Comparison of ENCODE assay signal across 8 cellular contexts in genomic region chr22:46262449-46263207, GRCh38. TPM values are rescaled to one million over a fixed set of nuclear protein-coding genes. Genes with fewer than 3 reads are reported as not detected.
DNase-seq lines count a peak whose midpoint lies in the region; ATAC-seq and TF ChIP-seq lines count a peak whose summit lies in the region.

No MANE protein-coding gene starts in this region.

- H3K27me3 Mint-ChIP-seq in dendritic cell treated with granulocyte-macrophage colony-stimulating factor and Interleukin-4, amounts not matched to agents 40 ng/mL and 50 ng/mL, for 4 days: peaks cover 52% of the 10 kb centered on the region

- no peaks in the 10 kb centered on the region for H3K9me3 ChIP-seq in testis

- intact Hi-C loops in dendritic cell treated with granulocyte-macrophage colony-stimulating factor and Interleukin-4, amounts not matched to agents 40 ng/mL and 50 ng/mL, for 4 days (cut with micrococcal nuclease): no loop called here
- intact Hi-C loops in testis (cut with DNase I; ENCODE audit: low total_unique reads): no loop called here

- in situ Hi-C loops in GM13977 (cut with MboI; ENCODE audit: low pct_unique_long_range_greater_than_20kb, low sequenced_read_pairs, unreplicated experiment): no loop called here

- TF ChIP-seq CTCF in testis (IDR thresholded peaks at IDR 0.05): peak in 1 of 3 experiments; percentile 21
- no peak for TF ChIP-seq CTCF in GM13977 (IDR thresholded peaks at IDR 0.05; ENCODE audit: extremely low read depth, insufficient read depth, missing control alignments)

- H3K4me3 ChIP-seq in testis: peak overlapping the region in 1 of 2 donors; percentile 34

- peaks cover 42% of the 10 kb centered on the region for H3K4me1 Mint-ChIP-seq in dendritic cell treated with granulocyte-macrophage colony-stimulating factor and Interleukin-4, amounts not matched to agents 40 ng/mL and 50 ng/mL, for 4 days (ENCODE audit: low read depth)

- peak overlapping the region; percentile 53 for H3K27ac Mint-ChIP-seq in dendritic cell treated with granulocyte-macrophage colony-stimulating factor and Interleukin-4, amounts not matched to agents 40 ng/mL and 50 ng/mL, for 4 days

- no peaks in the 10 kb centered on the region for H3K36me3 Mint-ChIP-seq in dendritic cell treated with granulocyte-macrophage colony-stimulating factor and Interleukin-4, amounts not matched to agents 40 ng/mL and 50 ng/mL, for 4 days (ENCODE audit: low read depth)

- ATAC-seq in GM21528 (IDR thresholded peaks at IDR 0.05; ENCODE audit: low FRiP score, unreplicated experiment) (no peak), GM21515 (IDR thresholded peaks at IDR 0.05; ENCODE audit: unreplicated experiment) (no peak)

- no peaks in the 10 kb centered on the region for H3K4me1 ChIP-seq in testis

- H3K4me3 Mint-ChIP-seq in dendritic cell treated with granulocyte-macrophage colony-stimulating factor and Interleukin-4, amounts not matched to agents 40 ng/mL and 50 ng/mL, for 4 days: peak overlapping the region; percentile 68

- peak overlapping the region in 1 of 2 donors; percentile 36 for H3K27ac ChIP-seq in testis

- 2 to 13% methylated on average over 11 to 47 of the region's 107 CpGs for WGBS in testis, 2 donors

- no peak for TF ChIP-seq POLR2A in testis (IDR thresholded peaks at IDR 0.05)

- DNase-seq in NCI-H510A (lab: John Stamatoyannopoulos, UW) (peak; percentile 21), NCI-H510A treated with DMSO at 0.1 percent for 48 hours (lab: John Stamatoyannopoulos, UW) (no peak), kidney tubule cell (ENCODE audit: low spot score) (peak; percentile 20), testis (peak; percentile 78), GM13977 (ENCODE audit: low spot score) (no peak)

- H3K27me3 ChIP-seq in testis: no peaks in the 10 kb centered on the region

- H3K9me3 Mint-ChIP-seq in dendritic cell treated with granulocyte-macrophage colony-stimulating factor and Interleukin-4, amounts not matched to agents 40 ng/mL and 50 ng/mL, for 4 days: no peaks in the 10 kb centered on the region

- no peaks in the 10 kb centered on the region for H3K36me3 ChIP-seq in testis (ENCODE audit: low read depth, missing control alignments)

RNA-seq across cellular contexts. Expression of gene PKDREJ, which starts 0.5 kb away (rescaled TPM):
- total RNA-seq in testis: 1 to 10 TPM; 3.4 to 5.0 TPM
- polyA plus RNA-seq in testis (ENCODE audit: insufficient read depth, low read depth, low replicate concordance): 10.4 TPM

RNA-seq across cellular contexts. Expression of gene TTC38, which starts 5.2 kb away (rescaled TPM):
- total RNA-seq in testis: 10 to 100 TPM; 36.4 to 44.2 TPM
- polyA plus RNA-seq in testis (ENCODE audit: insufficient read depth, low read depth, low replicate concordance): 15.7 TPM

RNA-seq across cellular contexts. Expression of gene CDPF1, which starts 12.5 kb away (rescaled TPM):
- total RNA-seq in testis: 10 to 100 TPM; 11.0 to 12.2 TPM
- polyA plus RNA-seq in testis (ENCODE audit: insufficient read depth, low read depth, low replicate concordance): 6.0 TPM

RNA-seq across cellular contexts. Expression of gene GTSE1, which starts 34.0 kb away (rescaled TPM):
- total RNA-seq in testis: 1 to 10 TPM; 9.0 to 10.0 TPM
- 22.9 TPM for polyA plus RNA-seq in testis (ENCODE audit: insufficient read depth, low read depth, low replicate concordance)

Comparison
In these comparisons a context has a peak if more than half of its experiments do, and no peak if none do; other contexts are left out.
1. DNase-seq: peak in NCI-H510A (single experiment), kidney tubule cell (single experiment) and testis (single experiment); none in NCI-H510A treated with DMSO at 0.1 percent for 48 hours (single experiment) and GM13977 (single experiment).